Comparison of ENCODE assay signal across 30 cellular contexts in the genomic region with DNA sequence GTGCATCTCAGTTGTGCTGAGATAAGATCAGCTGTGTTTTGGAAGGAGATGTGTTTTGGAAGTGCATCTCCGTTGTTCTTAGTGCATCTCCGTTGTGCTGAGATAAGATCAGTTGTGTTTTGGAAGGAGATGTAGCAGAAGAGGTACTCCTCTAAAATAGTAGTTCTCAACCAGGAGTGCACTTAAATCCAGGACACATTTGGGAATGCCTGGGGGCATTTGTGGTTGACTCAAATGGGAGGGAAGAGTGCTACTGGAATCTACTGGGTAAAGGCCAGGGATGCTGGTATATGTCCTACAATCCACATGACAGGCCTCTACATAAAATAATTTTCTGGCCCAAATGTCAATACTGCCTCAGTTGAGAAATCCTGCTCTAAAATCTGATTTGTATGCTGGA.
"Had no signal": no experiment of that assay in that cellular context is flagged by ENCODE, and none has a peak within 500 bp of the region (broad histone marks: within the 10 kb centered on the region; RNA-seq: fewer than 3 reads in every experiment).

No MANE protein-coding gene starts in this region.

- H3K9me3 ChIP-seq: colonic mucosa, esophagus muscularis mucosa, esophagus squamous epithelium, gastrocnemius medialis, gastroesophageal sphincter, heart left ventricle, heart right ventricle had no signal

- H3K36me3 ChIP-seq: colonic mucosa, esophagus muscularis mucosa, esophagus squamous epithelium, gastrocnemius medialis, gastroesophageal sphincter, heart left ventricle, heart right ventricle had no signal

- ATAC-seq: effector memory CD8-positive, alpha-beta T cell; esophagus mucosa; foreskin keratinocyte; gastrocnemius medialis; gastroesophageal sphincter; heart left ventricle; heart right ventricle had no signal

- H3K27ac ChIP-seq: colonic mucosa, coronary artery, dorsolateral prefrontal cortex, epithelial cell of prostate, esophagus muscularis mucosa, esophagus squamous epithelium, foreskin keratinocyte, gastrocnemius medialis, gastroesophageal sphincter, heart left ventricle, heart right ventricle, hepatocyte had no signal

- H3K4me1 Mint-ChIP-seq: endodermal cell had no signal

- H3K27me3 ChIP-seq: colonic mucosa, esophagus muscularis mucosa, esophagus squamous epithelium, foreskin keratinocyte, gastrocnemius medialis, gastroesophageal sphincter, hepatocyte had no signal

- H3K27ac Mint-ChIP-seq: dendritic cell treated with granulocyte-macrophage colony-stimulating factor and Interleukin-4, amounts not matched to agents 40 ng/mL and 50 ng/mL, for 4 days; effector memory CD8-positive, alpha-beta T cell; endodermal cell had no signal

- FAIRE-seq: colon, endometrium, endothelial cell of umbilical vein, frontal cortex had no signal

- H3K9me3 Mint-ChIP-seq: dendritic cell treated with granulocyte-macrophage colony-stimulating factor and Interleukin-4, amounts not matched to agents 40 ng/mL and 50 ng/mL, for 4 days; effector memory CD8-positive, alpha-beta T cell; endodermal cell had no signal

- H3K4me3 ChIP-seq: colonic mucosa, coronary artery, dorsolateral prefrontal cortex, esophagus muscularis mucosa, esophagus squamous epithelium, gastrocnemius medialis, gastroesophageal sphincter, heart left ventricle, heart right ventricle, hepatocyte had no signal

- DNase-seq: colonic mucosa; cortex of kidney; dermis blood vessel endothelial cell; dorsolateral prefrontal cortex; effector CD4-positive, alpha-beta T cell; effector CD8-positive, alpha-beta T cell; effector memory CD4-positive, alpha-beta T cell; effector memory CD8-positive, alpha-beta T cell; endodermal cell; erythroblast; esophagus squamous epithelium; foreskin fibroblast; foreskin keratinocyte; foreskin melanocyte; gastrocnemius medialis; glutamatergic neuron; head of caudate nucleus; heart left ventricle; heart right ventricle had no signal

- H3K79me2 ChIP-seq: hepatocyte had no signal

- H3K4me3 Mint-ChIP-seq: dendritic cell treated with granulocyte-macrophage colony-stimulating factor and Interleukin-4, amounts not matched to agents 40 ng/mL and 50 ng/mL, for 4 days; effector memory CD8-positive, alpha-beta T cell; endodermal cell had no signal

- H3K4me2 ChIP-seq: hepatocyte had no signal

- H3K4me1 ChIP-seq: colonic mucosa, esophagus muscularis mucosa, esophagus squamous epithelium, foreskin keratinocyte, gastrocnemius medialis, gastroesophageal sphincter, heart left ventricle, heart right ventricle had no signal

- H3K27me3 Mint-ChIP-seq: dendritic cell treated with granulocyte-macrophage colony-stimulating factor and Interleukin-4, amounts not matched to agents 40 ng/mL and 50 ng/mL, for 4 days; effector memory CD8-positive, alpha-beta T cell had no signal

- H2AFZ ChIP-seq: hepatocyte had no signal
